ENCODE assay signal across 23 cellular contexts in genomic region chr18:78503129-78503528, GRCh38.
DNase-seq lines count a peak whose midpoint lies in the region; TF ChIP-seq lines count a peak whose summit lies in the region.
"Had no signal": no experiment of that assay in that cellular context is flagged by ENCODE, and none has a peak within 500 bp of the region (broad histone marks: within the 10 kb centered on the region; RNA-seq: fewer than 3 reads in every experiment).

No MANE protein-coding gene starts in this region.

- TF ChIP-seq EP300 in sigmoid colon (IDR thresholded peaks at IDR 0.05), result no peak

- H3K9me3 ChIP-seq in WERI-Rb-1 (ENCODE audit: severe bottlenecking) (peaks cover 10% of the 10 kb centered on the region), neuronal stem cell (replicated peaks in 1 of 2; ENCODE audit: control insufficient read depth in 2 of 2, insufficient read depth in 1 of 2, low read depth in 1 of 2, low read length in 2 of 2) (no peaks in the 10 kb centered on the region), sigmoid colon (no peaks in the 10 kb centered on the region)
- H3K9me3 ChIP-seq: BE2C had no signal

- no peaks in the 10 kb centered on the region for H3K79me1 ChIP-seq in neuronal stem cell (ENCODE audit: low read depth, low read length)

- no peak overlapping the region for H3K4me2 ChIP-seq in neuronal stem cell (ENCODE audit: insufficient read depth, low read length, poor library complexity, severe bottlenecking)
- H3K4me2 ChIP-seq: BLaER1 had no signal

- no peaks in the 10 kb centered on the region for H3K36me3 ChIP-seq in WERI-Rb-1
- no peaks in the 10 kb centered on the region for H3K36me3 ChIP-seq in neuronal stem cell (replicated peaks in 1 of 2; ENCODE audit: control insufficient read depth in 2 of 2, insufficient read depth in 2 of 2, low read length in 2 of 2)
- H3K36me3 ChIP-seq in sigmoid colon, result no peaks in the 10 kb centered on the region
- H3K36me3 ChIP-seq: BE2C, BLaER1 had no signal

- H3K27me3 ChIP-seq in WERI-Rb-1 (ENCODE audit: insufficient read depth, low read depth, severe bottlenecking) (no peaks in the 10 kb centered on the region), neuronal stem cell (ENCODE audit: control insufficient read depth in 3 of 3, insufficient read depth in 3 of 3, low read depth in 1 of 3, low read length in 3 of 3) (peaks cover 0 to 3% (median 1%) of the 10 kb centered on the region in 3 experiments), sigmoid colon (no peaks in the 10 kb centered on the region)
- H3K27me3 ChIP-seq: BE2C, BLaER1 had no signal

- H2BK15ac ChIP-seq in neuronal stem cell (ENCODE audit: low read length), result peak overlapping the region; percentile 47

- peak overlapping the region; percentile 1 for H2BK5ac ChIP-seq in neuronal stem cell (ENCODE audit: low read length)

- no peak overlapping the region for H2BK12ac ChIP-seq in neuronal stem cell (ENCODE audit: low read length)

- no peak overlapping the region for H3K4me3 ChIP-seq in WERI-Rb-1 (ENCODE audit: low read depth, low read length)
- H3K4me3 ChIP-seq in neuronal stem cell (ENCODE audit: low read length in 2 of 2), result no peak overlapping the region
- no peak overlapping the region for H3K4me3 ChIP-seq in sigmoid colon
- H3K4me3 ChIP-seq: BLaER1, GM12878 had no signal

- H4K91ac ChIP-seq in neuronal stem cell (ENCODE audit: low read depth, low read length, poor library complexity), result no peak overlapping the region

- TF ChIP-seq POLR2A in sigmoid colon (IDR thresholded peaks at IDR 0.05), result no peak

- no peak overlapping the region for H3K4ac ChIP-seq in neuronal stem cell (ENCODE audit: low read length)

- peak overlapping the region; percentile 87 for H2AK5ac ChIP-seq in neuronal stem cell (ENCODE audit: low read depth, low read length)

- WGBS in neuronal stem cell (ENCODE audit: extremely low coverage in 2 of 2, insufficient read length in 2 of 2, insufficient replicate concordance in 1 of 2), 2 donors, result no CpG with 5 or more reads among the region's 15 CpGs
- 93 to 96% methylated on average over 15 of the region's 15 CpGs for WGBS in sigmoid colon, 2 donors

- TF ChIP-seq CTCF in WERI-Rb-1 (IDR thresholded peaks at IDR 0.05; ENCODE audit: low read depth, low read length), result no peak
- TF ChIP-seq CTCF in sigmoid colon (IDR thresholded peaks at IDR 0.05), result no peak

- H3K4me1 ChIP-seq in neuronal stem cell (ENCODE audit: control insufficient read depth in 2 of 2, insufficient read depth in 1 of 2, low read depth in 1 of 2, low read length in 2 of 2), result peaks cover 3 to 14% of the 10 kb centered on the region in 2 donors
- no peaks in the 10 kb centered on the region for H3K4me1 ChIP-seq in sigmoid colon
- H3K4me1 ChIP-seq: BE2C, BLaER1 had no signal

- peak; percentile 6 for DNase-seq in WERI-Rb-1
- DNase-seq in neuronal stem cell (ENCODE audit: low spot score), result no peak
- DNase-seq in sigmoid colon, result peak; percentile 46
- DNase-seq in stimulated activated naive CD4-positive, alpha-beta T cell treated with Interleukin-2 at 50 U/mL for 16 hours (lab: John Stamatoyannopoulos, UW), result no peak
- no peak for DNase-seq in cerebellum (ENCODE audit: low spot score)
- no peak for DNase-seq in NCI-H524 (lab: John Stamatoyannopoulos, UW)
- DNase-seq: 8988T; ACHN; BE2C; C1 segment of cervical spinal cord; CD4-positive, alpha-beta memory T cell; CD4-positive, CD25-positive, alpha-beta regulatory T cell; CD8-positive, alpha-beta memory T cell; COR-L47; DMS 273 treated with DMSO at 0.1 percent for 48 hours; DMS153; DMS53; DMS79; DND-41; EL; GDM1 had no signal

- no peak overlapping the region for H3K14ac ChIP-seq in neuronal stem cell (ENCODE audit: low read length)

- H3K23ac ChIP-seq in neuronal stem cell (ENCODE audit: low read depth, low read length, poor library complexity), result no peak overlapping the region

- peak overlapping the region; percentile 65 for H3K18ac ChIP-seq in neuronal stem cell (ENCODE audit: low read length)

- H2BK120ac ChIP-seq in neuronal stem cell (ENCODE audit: low read depth, low read length), result no peak overlapping the region

- no peak overlapping the region for H2AFZ ChIP-seq in neuronal stem cell (ENCODE audit: low read length)

- intact Hi-C loops in sigmoid colon (cut with DNase I), result no loop called here

- no peak overlapping the region for H3K9ac ChIP-seq in neuronal stem cell (ENCODE audit: low read depth, low read length, poor library complexity)
- H3K9ac ChIP-seq: BLaER1 had no signal

- no peak overlapping the region for H4K8ac ChIP-seq in neuronal stem cell (ENCODE audit: low read depth, low read length)

- H3K27ac ChIP-seq in WERI-Rb-1 (no peak overlapping the region), neuronal stem cell (replicated peaks; ENCODE audit: low read length) (no peak overlapping the region), sigmoid colon (no peak overlapping the region)
- H3K27ac ChIP-seq: BLaER1 had no signal

Comparison
In these comparisons a context has a peak if more than half of its experiments do, and no peak if none do; other contexts are left out.
1. DNase-seq: peak in WERI-Rb-1 (single experiment) and sigmoid colon (single experiment); none in neuronal stem cell (single experiment), stimulated activated naive CD4-positive, alpha-beta T cell treated with Interleukin-2 at 50 U/mL for 16 hours (single experiment), cerebellum (single experiment) and NCI-H524 (0 of 2).